ENCODE assay signal across 1 cellular context in the genomic region with DNA sequence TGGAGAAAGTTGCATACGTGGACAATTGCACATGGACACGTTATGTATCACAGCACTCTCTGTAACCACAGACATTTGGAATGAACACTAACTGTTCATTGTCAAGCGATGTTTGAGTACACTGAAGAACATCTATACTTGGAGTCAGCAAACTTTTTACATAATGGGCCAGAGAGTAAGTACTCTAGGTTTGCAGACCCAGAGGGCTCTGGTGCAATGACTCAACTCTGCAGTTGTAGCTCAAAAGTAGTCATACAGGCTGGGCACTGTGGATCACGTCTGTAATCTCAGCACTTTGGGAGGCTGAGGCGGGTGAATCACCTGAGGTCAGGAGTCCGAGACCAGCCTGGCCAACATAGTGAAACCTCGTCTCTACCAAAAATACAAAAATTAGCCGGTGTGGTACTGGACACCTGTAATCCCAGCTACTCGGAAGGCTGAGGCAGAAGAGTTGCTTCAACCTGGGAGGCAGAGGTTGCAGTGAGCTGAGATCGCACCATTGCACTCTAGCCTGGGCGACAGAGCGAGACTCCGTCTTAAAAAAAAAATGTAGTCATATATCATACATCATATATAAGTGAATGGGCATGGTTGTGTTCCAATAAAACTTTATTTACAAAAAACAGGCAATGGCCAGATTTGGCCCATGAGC.
TF ChIP-seq lines count a peak whose summit lies in the region.
"Not testable (repeated sequence)": the region's sequence is repeated elsewhere in the genome, so short reads cannot be mapped to it uniquely, and the experiment has no call there.

No MANE protein-coding gene starts in this region.

TF ChIP-seq in HepG2, 621 proteins besides CTCF, POLR2A, EP300 and RAD21 (continued from another document and continues in another):
- TF ChIP-seq, protein P1, sequence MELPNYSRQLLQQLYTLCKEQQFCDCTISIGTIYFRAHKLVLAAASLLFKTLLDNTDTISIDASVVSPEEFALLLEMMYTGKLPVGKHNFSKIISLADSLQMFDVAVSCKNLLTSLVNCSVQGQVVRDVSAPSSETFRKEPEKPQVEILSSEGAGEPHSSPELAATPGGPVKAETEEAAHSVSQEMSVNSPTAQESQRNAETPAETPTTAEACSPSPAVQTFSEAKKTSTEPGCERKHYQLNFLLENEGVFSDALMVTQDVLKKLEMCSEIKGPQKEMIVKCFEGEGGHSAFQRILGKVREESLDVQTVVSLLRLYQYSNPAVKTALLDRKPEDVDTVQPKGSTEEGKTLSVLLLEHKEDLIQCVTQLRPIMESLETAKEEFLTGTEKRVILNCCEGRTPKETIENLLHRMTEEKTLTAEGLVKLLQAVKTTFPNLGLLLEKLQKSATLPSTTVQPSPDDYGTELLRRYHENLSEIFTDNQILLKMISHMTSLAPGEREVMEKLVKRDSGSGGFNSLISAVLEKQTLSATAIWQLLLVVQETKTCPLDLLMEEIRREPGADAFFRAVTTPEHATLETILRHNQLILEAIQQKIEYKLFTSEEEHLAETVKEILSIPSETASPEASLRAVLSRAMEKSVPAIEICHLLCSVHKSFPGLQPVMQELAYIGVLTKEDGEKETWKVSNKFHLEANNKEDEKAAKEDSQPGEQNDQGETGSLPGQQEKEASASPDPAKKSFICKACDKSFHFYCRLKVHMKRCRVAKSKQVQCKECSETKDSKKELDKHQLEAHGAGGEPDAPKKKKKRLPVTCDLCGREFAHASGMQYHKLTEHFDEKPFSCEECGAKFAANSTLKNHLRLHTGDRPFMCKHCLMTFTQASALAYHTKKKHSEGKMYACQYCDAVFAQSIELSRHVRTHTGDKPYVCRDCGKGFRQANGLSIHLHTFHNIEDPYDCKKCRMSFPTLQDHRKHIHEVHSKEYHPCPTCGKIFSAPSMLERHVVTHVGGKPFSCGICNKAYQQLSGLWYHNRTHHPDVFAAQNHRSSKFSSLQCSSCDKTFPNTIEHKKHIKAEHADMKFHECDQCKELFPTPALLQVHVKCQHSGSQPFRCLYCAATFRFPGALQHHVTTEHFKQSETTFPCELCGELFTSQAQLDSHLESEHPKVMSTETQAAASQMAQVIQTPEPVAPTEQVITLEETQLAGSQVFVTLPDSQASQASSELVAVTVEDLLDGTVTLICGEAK (IDR thresholded peaks at IDR 0.05): peak; percentile 81
- TF ChIP-seq, protein P1 (CRISPR knock-in tag; IDR thresholded peaks at IDR 0.05): peak; percentile 99
- TF ChIP-seq FOXA3 (CRISPR knock-in tag; IDR thresholded peaks at IDR 0.05) (peak; percentile 50), CEBPB (IDR thresholded peaks at IDR 0.05; ENCODE audit: borderline replicate concordance, low read depth, low read length) (peak; percentile 56; the same call in 1 of the 2 replicates), ZNF143 (CRISPR knock-in tag; IDR thresholded peaks at IDR 0.05) (peak; percentile 39; the same call in 1 of the 2 replicates), SOX5 (CRISPR knock-in tag; IDR thresholded peaks at IDR 0.05; ENCODE audit: borderline replicate concordance) (peak; percentile 60), BHLHE40 (IDR thresholded peaks at IDR 0.05; ENCODE audit: low read length) (0 out of 2 replicates have a peak, but pooled peaks have one; percentile 25), ZNF430 (CRISPR knock-in tag; IDR thresholded peaks at IDR 0.05) (0 out of 2 replicates have a peak, but pooled peaks have one; percentile 52), FOSL2 (CRISPR knock-in tag; IDR thresholded peaks at IDR 0.05) (peak; percentile 79), KDM4B (CRISPR knock-in tag; IDR thresholded peaks at IDR 0.05) (0 out of 2 replicates have a peak, but pooled peaks have one; percentile 19), ADNP (CRISPR knock-in tag; IDR thresholded peaks at IDR 0.05) (0 out of 2 replicates have a peak, but pooled peaks have one; percentile 15), RFXAP (CRISPR knock-in tag; IDR thresholded peaks at IDR 0.05; ENCODE audit: borderline replicate concordance) (0 out of 2 replicates have a peak, but pooled peaks have one; percentile 33), SMAD3 (CRISPR knock-in tag; IDR thresholded peaks at IDR 0.05) (0 out of 2 replicates have a peak, but pooled peaks have one; percentile 29), DMAP1 (CRISPR knock-in tag; IDR thresholded peaks at IDR 0.05) (peak; percentile 45; the same call in 1 of the 2 replicates), ASH2L (IDR thresholded peaks at IDR 0.05; ENCODE audit: insufficient read length, low read depth, low read length) (peak; percentile 31), ZNF557 (CRISPR knock-in tag; IDR thresholded peaks at IDR 0.05) (0 out of 2 replicates have a peak, but pooled peaks have one; percentile 30), KDM3A (CRISPR knock-in tag; IDR thresholded peaks at IDR 0.05; ENCODE audit: low read depth) (0 out of 2 replicates have a peak, but pooled peaks have one; percentile 60), HOXA3 (CRISPR knock-in tag; IDR thresholded peaks at IDR 0.05) (peak; percentile 60; the same call in 1 of the 2 replicates), CREB1 (CRISPR knock-in tag; IDR thresholded peaks at IDR 0.05) (peak; percentile 38; the same call in 1 of the 2 replicates), CEBPG (CRISPR knock-in tag; IDR thresholded peaks at IDR 0.05) (peak; percentile 73), MIER2 (CRISPR knock-in tag; IDR thresholded peaks at IDR 0.05) (0 out of 2 replicates have a peak, but pooled peaks have one; percentile 34), ZNF121 (CRISPR knock-in tag; IDR thresholded peaks at IDR 0.05) (peak; percentile 72; the same call in 1 of the 2 replicates), HDAC2 (CRISPR knock-in tag; IDR thresholded peaks at IDR 0.05) (peak; percentile 66), CBX5 (CRISPR knock-in tag; IDR thresholded peaks at IDR 0.05; ENCODE audit: borderline replicate concordance) (peak; percentile 37; the same call in 1 of the 2 replicates), ZNF264 (CRISPR knock-in tag; IDR thresholded peaks at IDR 0.05) (0 out of 2 replicates have a peak, but pooled peaks have one; percentile 58)
- TF ChIP-seq, protein P2, sequence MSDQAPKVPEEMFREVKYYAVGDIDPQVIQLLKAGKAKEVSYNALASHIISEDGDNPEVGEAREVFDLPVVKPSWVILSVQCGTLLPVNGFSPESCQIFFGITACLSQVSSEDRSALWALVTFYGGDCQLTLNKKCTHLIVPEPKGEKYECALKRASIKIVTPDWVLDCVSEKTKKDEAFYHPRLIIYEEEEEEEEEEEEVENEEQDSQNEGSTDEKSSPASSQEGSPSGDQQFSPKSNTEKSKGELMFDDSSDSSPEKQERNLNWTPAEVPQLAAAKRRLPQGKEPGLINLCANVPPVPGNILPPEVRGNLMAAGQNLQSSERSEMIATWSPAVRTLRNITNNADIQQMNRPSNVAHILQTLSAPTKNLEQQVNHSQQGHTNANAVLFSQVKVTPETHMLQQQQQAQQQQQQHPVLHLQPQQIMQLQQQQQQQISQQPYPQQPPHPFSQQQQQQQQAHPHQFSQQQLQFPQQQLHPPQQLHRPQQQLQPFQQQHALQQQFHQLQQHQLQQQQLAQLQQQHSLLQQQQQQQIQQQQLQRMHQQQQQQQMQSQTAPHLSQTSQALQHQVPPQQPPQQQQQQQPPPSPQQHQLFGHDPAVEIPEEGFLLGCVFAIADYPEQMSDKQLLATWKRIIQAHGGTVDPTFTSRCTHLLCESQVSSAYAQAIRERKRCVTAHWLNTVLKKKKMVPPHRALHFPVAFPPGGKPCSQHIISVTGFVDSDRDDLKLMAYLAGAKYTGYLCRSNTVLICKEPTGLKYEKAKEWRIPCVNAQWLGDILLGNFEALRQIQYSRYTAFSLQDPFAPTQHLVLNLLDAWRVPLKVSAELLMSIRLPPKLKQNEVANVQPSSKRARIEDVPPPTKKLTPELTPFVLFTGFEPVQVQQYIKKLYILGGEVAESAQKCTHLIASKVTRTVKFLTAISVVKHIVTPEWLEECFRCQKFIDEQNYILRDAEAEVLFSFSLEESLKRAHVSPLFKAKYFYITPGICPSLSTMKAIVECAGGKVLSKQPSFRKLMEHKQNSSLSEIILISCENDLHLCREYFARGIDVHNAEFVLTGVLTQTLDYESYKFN (CRISPR knock-in tag; conservative IDR thresholded peaks at IDR 0.05): 0 out of 2 replicates have a peak, but pooled peaks have one; percentile 29
- TF ChIP-seq, protein P3, sequence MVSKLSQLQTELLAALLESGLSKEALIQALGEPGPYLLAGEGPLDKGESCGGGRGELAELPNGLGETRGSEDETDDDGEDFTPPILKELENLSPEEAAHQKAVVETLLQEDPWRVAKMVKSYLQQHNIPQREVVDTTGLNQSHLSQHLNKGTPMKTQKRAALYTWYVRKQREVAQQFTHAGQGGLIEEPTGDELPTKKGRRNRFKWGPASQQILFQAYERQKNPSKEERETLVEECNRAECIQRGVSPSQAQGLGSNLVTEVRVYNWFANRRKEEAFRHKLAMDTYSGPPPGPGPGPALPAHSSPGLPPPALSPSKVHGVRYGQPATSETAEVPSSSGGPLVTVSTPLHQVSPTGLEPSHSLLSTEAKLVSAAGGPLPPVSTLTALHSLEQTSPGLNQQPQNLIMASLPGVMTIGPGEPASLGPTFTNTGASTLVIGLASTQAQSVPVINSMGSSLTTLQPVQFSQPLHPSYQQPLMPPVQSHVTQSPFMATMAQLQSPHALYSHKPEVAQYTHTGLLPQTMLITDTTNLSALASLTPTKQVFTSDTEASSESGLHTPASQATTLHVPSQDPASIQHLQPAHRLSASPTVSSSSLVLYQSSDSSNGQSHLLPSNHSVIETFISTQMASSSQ (IDR thresholded peaks at IDR 0.05; ENCODE audit: low read depth): 0 out of 2 replicates have a peak, but pooled peaks have one; percentile 15
- TF ChIP-seq, protein P3 (CRISPR knock-in tag; IDR thresholded peaks at IDR 0.05; ENCODE audit: borderline replicate concordance): not testable (repeated sequence)
- TF ChIP-seq, protein P4, sequence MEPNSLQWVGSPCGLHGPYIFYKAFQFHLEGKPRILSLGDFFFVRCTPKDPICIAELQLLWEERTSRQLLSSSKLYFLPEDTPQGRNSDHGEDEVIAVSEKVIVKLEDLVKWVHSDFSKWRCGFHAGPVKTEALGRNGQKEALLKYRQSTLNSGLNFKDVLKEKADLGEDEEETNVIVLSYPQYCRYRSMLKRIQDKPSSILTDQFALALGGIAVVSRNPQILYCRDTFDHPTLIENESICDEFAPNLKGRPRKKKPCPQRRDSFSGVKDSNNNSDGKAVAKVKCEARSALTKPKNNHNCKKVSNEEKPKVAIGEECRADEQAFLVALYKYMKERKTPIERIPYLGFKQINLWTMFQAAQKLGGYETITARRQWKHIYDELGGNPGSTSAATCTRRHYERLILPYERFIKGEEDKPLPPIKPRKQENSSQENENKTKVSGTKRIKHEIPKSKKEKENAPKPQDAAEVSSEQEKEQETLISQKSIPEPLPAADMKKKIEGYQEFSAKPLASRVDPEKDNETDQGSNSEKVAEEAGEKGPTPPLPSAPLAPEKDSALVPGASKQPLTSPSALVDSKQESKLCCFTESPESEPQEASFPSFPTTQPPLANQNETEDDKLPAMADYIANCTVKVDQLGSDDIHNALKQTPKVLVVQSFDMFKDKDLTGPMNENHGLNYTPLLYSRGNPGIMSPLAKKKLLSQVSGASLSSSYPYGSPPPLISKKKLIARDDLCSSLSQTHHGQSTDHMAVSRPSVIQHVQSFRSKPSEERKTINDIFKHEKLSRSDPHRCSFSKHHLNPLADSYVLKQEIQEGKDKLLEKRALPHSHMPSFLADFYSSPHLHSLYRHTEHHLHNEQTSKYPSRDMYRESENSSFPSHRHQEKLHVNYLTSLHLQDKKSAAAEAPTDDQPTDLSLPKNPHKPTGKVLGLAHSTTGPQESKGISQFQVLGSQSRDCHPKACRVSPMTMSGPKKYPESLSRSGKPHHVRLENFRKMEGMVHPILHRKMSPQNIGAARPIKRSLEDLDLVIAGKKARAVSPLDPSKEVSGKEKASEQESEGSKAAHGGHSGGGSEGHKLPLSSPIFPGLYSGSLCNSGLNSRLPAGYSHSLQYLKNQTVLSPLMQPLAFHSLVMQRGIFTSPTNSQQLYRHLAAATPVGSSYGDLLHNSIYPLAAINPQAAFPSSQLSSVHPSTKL (CRISPR knock-in tag; IDR thresholded peaks at IDR 0.05): peak; percentile 69
- TF ChIP-seq CREB1 (IDR thresholded peaks at IDR 0.05): not testable (repeated sequence)
- TF ChIP-seq, protein P5, sequence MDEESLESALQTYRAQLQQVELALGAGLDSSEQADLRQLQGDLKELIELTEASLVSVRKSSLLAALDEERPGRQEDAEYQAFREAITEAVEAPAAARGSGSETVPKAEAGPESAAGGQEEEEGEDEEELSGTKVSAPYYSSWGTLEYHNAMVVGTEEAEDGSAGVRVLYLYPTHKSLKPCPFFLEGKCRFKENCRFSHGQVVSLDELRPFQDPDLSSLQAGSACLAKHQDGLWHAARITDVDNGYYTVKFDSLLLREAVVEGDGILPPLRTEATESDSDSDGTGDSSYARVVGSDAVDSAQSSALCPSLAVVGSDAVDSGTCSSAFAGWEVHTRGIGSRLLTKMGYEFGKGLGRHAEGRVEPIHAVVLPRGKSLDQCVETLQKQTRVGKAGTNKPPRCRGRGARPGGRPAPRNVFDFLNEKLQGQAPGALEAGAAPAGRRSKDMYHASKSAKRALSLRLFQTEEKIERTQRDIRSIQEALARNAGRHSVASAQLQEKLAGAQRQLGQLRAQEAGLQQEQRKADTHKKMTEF (CRISPR knock-in tag; IDR thresholded peaks at IDR 0.05): peak; percentile 68
